In genomic region chr14:22131749-22132476, GRCh38 we compare ENCODE assay signal across 9 cellular contexts.
A peak's percentile ranks its signal among the peaks of the same experiment; 100 is the strongest.
DNase-seq lines count a peak whose midpoint lies in the region; ATAC-seq, FAIRE-seq and TF ChIP-seq lines count a peak whose summit lies in the region.
"Had no signal": no experiment of that assay in that cellular context is flagged by ENCODE, and none has a peak within 500 bp of the region (broad histone marks: within the 10 kb centered on the region; RNA-seq: fewer than 3 reads in every experiment).

No MANE protein-coding gene starts in this region.

- TF ChIP-seq CTCF in LNCAP (IDR thresholded peaks at IDR 0.05) (peak; percentile 56), GM12878 (IDR thresholded peaks at IDR 0.05 in 2 of 3, conservative IDR thresholded peaks at IDR 0.05 in 1 of 3; ENCODE audit: control insufficient read depth in 2 of 3, extremely low read depth in 1 of 3, insufficient read depth in 1 of 3, low read depth in 3 of 3, low read length in 3 of 3) (peak; percentile 23 to 61 (median 39); a peak in 5 of 6 replicates), nephron progenitor cell (IDR thresholded peaks at IDR 0.05) (peak; percentile 50), coronary artery (IDR thresholded peaks at IDR 0.05) (no peak)

- H3K9me3 Mint-ChIP-seq in nephron progenitor cell, result peaks cover 31% of the 10 kb centered on the region
- H3K9me3 Mint-ChIP-seq: CD4-positive, alpha-beta T cell had no signal

- no peaks in the 10 kb centered on the region for H3K4me1 ChIP-seq in GM12878 (ENCODE audit: control insufficient read depth, insufficient read depth, low read length)

- no peak overlapping the region for H3K4me2 ChIP-seq in GM12878 (ENCODE audit: control insufficient read depth, insufficient read depth)

- H3K27me3 ChIP-seq in GM12878 (replicated peaks in 1 of 2; ENCODE audit: control insufficient read depth in 2 of 2, insufficient read depth in 2 of 2, low read length in 1 of 2), result no peaks in the 10 kb centered on the region

- CTCF ChIA-PET in GM12878 (lab: Yijun Ruan, JAX), result interaction anchor here (0.8 to 1.9 kb wide), 8 partner anchors 9 to 441 kb away, joined by 3 to 10 read pairs (median 4); no protein-coding TSS in a partner anchor

- H3K36me3 Mint-ChIP-seq in nephron progenitor cell (ENCODE audit: low read depth), result peaks cover 5% of the 10 kb centered on the region

- no peaks in the 10 kb centered on the region for H3K79me2 ChIP-seq in GM12878 (ENCODE audit: control insufficient read depth, insufficient read depth, low read length)

- no peak overlapping the region for H3K27ac ChIP-seq in GM12878 (ENCODE audit: control insufficient read depth, insufficient read depth)
- H3K27ac ChIP-seq in coronary artery, result no peak overlapping the region
- no peak overlapping the region for H3K27ac ChIP-seq in substantia nigra (ENCODE audit: low read depth, low read length, poor library complexity, severe bottlenecking)

- no peak overlapping the region for H3K4me3 Mint-ChIP-seq in nephron progenitor cell
- H3K4me3 Mint-ChIP-seq: CD4-positive, alpha-beta T cell had no signal

- peaks cover 5% of the 10 kb centered on the region for H3K27me3 Mint-ChIP-seq in nephron progenitor cell (ENCODE audit: low read depth, poor library complexity)
- H3K27me3 Mint-ChIP-seq: CD4-positive, alpha-beta T cell had no signal

- H4K20me1 ChIP-seq in GM12878 (ENCODE audit: control insufficient read depth, insufficient read depth), result no peaks in the 10 kb centered on the region

- no peak for ATAC-seq in GM12878

- no TSS peak for BruUV-seq in GM12878 (replicated peaks; lab: Mats Ljungman, UMichigan)

- peak; percentile 44 for FAIRE-seq in GM12878 (lab: Jason Lieb, UNC)

- H3K9me3 ChIP-seq in GM12878 (replicated peaks; ENCODE audit: control insufficient read depth, insufficient read depth, low read length), result no peaks in the 10 kb centered on the region

- no peak for TF ChIP-seq POLR2A in GM12878 (IDR thresholded peaks at IDR 0.05; ENCODE audit: low read depth, low read length)

- H3K36me3 ChIP-seq in GM12878 (ENCODE audit: control insufficient read depth in 2 of 2, insufficient read depth in 2 of 2, low read length in 1 of 2), result no peaks in the 10 kb centered on the region

- H3K27ac Mint-ChIP-seq in nephron progenitor cell, result no peak overlapping the region
- H3K27ac Mint-ChIP-seq: CD4-positive, alpha-beta T cell had no signal

- 44% methylated on average over 4 of the region's 4 CpGs for WGBS in GM12878 (ENCODE audit: insufficient coverage, insufficient replicate concordance, low lambda C conversion rate, missing lambda C conversion rate)

- TF ChIP-seq RAD21 in GM12878 (IDR thresholded peaks at IDR 0.05; ENCODE audit: insufficient read depth, low read depth, low read length), result no peak

- in situ Hi-C loops in GM12878 (cut with MboI), result no loop called here

- SMC1A ChIA-PET in GM12878 (lab: Charles Lee; ENCODE audit: uncharacterized antibody, unreplicated experiment), result interaction anchor here (1.2 kb wide), 1 partner anchor 12 kb away, joined by 3 read pairs; no protein-coding TSS in a partner anchor

- intact Hi-C loops in GM12878 (cut with micrococcal nuclease; ENCODE audit: unreplicated experiment), result no loop called here

- peak; percentile 32 for DNase-seq in activated CD4-positive, CD25-positive, alpha-beta regulatory T cell treated with anti-CD3 and anti-CD28 coated beads, Interleukin-2, amount 50 U/mL, for 72 hours
- no peak for DNase-seq in activated CD4-positive, CD25-positive, alpha-beta regulatory T cell (lab: John Stamatoyannopoulos, UW)
- DNase-seq in GM12878 (ENCODE audit: low read depth, low spot score) (no peak), nephron progenitor cell (peak; percentile 38), coronary artery (ENCODE audit: low spot score) (no peak), epidermal melanocyte (ENCODE audit: insufficient read length, low spot score) (no peak), substantia nigra (lab: John Stamatoyannopoulos, UW) (no peak)

- H3K4me1 Mint-ChIP-seq in nephron progenitor cell, result no peaks in the 10 kb centered on the region

- H3K9ac ChIP-seq in GM12878 (ENCODE audit: control insufficient read depth, insufficient read depth, low read length), result no peak overlapping the region

- TF ChIP-seq EP300 in GM12878 (IDR thresholded peaks at IDR 0.05; ENCODE audit: borderline replicate concordance in 1 of 2, control insufficient read depth in 1 of 2, low read depth in 2 of 2, low read length in 2 of 2), result no peak

- no peak overlapping the region for H3K4me3 ChIP-seq in GM12878
- no peak overlapping the region for H3K4me3 ChIP-seq in coronary artery

- H2AFZ ChIP-seq in GM12878 (ENCODE audit: control insufficient read depth, low read depth, low read length), result no peak overlapping the region; the same call in 1 of the 2 replicates

- POLR2A ChIA-PET in GM12878 (lab: Charles Lee), result no interaction called here

- RAD21 ChIA-PET in GM12878 (lab: Charles Lee; ENCODE audit: unreplicated experiment), result interaction anchor here (1.0 kb wide), 1 partner anchor 9 kb away, joined by 3 read pairs; no protein-coding TSS in a partner anchor

TF ChIP-seq in GM12878, 131 proteins besides CTCF, POLR2A, EP300 and RAD21:
- no peak for TF ChIP-seq KAT2A (conservative IDR thresholded peaks at IDR 0.05; ENCODE audit: control insufficient read depth, low read depth, low read length)
- TF ChIP-seq E2F8 (IDR thresholded peaks at IDR 0.05; ENCODE audit: low read depth, partially characterized antibody), result no peak
- TF ChIP-seq MTA2 (IDR thresholded peaks at IDR 0.05; ENCODE audit: low read depth), result no peak
- TF ChIP-seq MYB (IDR thresholded peaks at IDR 0.05; ENCODE audit: borderline replicate concordance, low read depth, low read length), result no peak
- 0 out of 2 replicates have a peak, but pooled peaks have one; percentile 29 for TF ChIP-seq YY1 (IDR thresholded peaks at IDR 0.05; ENCODE audit: low read depth, low read length)

Comparison
In these comparisons a context has a peak if more than half of its experiments do, and no peak if none do; other contexts are left out.
1. DNase-seq: peak in activated CD4-positive, CD25-positive, alpha-beta regulatory T cell treated with anti-CD3 and anti-CD28 coated beads, Interleukin-2, amount 50 U/mL, for 72 hours (single experiment) and nephron progenitor cell (single experiment); none in activated CD4-positive, CD25-positive, alpha-beta regulatory T cell (0 of 4), GM12878 (single experiment), coronary artery (single experiment), epidermal melanocyte (single experiment) and substantia nigra (0 of 49).